Comparison of ENCODE assay signal across 8 cellular contexts in genomic region chr5:140690941-140691924, GRCh38. TPM values are rescaled to one million over a fixed set of nuclear protein-coding genes. Genes with fewer than 3 reads are reported as not detected.
DNase-seq lines count a peak whose midpoint lies in the region; ATAC-seq, FAIRE-seq and TF ChIP-seq lines count a peak whose summit lies in the region.

HARS1 (minus strand) TSS chr5:140691370; CDS start chr5:140691304, 66 bp downstream.
HARS2 (plus strand) TSS chr5:140691455; CDS start chr5:140691649, 194 bp downstream.

- ATAC-seq in GM21723 (IDR thresholded peaks at IDR 0.05; ENCODE audit: unreplicated experiment) = peak; percentile 95

- FAIRE-seq in RCC 7860 (lab: Jason Lieb, UNC) = peak; percentile 88

- intact Hi-C loops in esophagus squamous epithelium (cut with DNase I) = no loop called here

- TF ChIP-seq CTCF in esophagus squamous epithelium (IDR thresholded peaks at IDR 0.05) = peak in 1 of 6 experiments; percentile 23

- peak within 1 kb of the TSS; percentile 72 to 86 (median 84) for H3K4me3 ChIP-seq in esophagus squamous epithelium

- H3K36me3 ChIP-seq in esophagus squamous epithelium = peaks cover 23 to 59% (median 23%) of the 10 kb centered on the region in 3 donors

- peak within 1 kb of the TSS; percentile 85 to 95 (median 89) for H3K27ac ChIP-seq in esophagus squamous epithelium

- peak; percentile 90 for DNase-seq in DMS53 treated with DMSO at 0.1 percent for 48 hours (lab: John Stamatoyannopoulos, UW; ENCODE audit: unreplicated experiment)
- peak; percentile 13 for DNase-seq in KG1 (lab: John Stamatoyannopoulos, UW)
- DNase-seq in RCC 7860 (ENCODE audit: low spot score) = peak; percentile 95
- DNase-seq in activated T-helper 1 cell treated with Interleukin-2 at 50 U/mL for 16 hours (ENCODE audit: low read depth) = peak; percentile 75
- peak; percentile 55 for DNase-seq in esophagus squamous epithelium (lab: John Stamatoyannopoulos, UW)
- peak; percentile 96 for DNase-seq in myocyte (ENCODE audit: low read depth)
- DNase-seq in stimulated activated CD8-positive, alpha-beta memory T cell treated with anti-CD3 and anti-CD28 coated beads, Interleukin-7, amount 100 ng/mL, for 48 hours (ENCODE audit: extremely low read depth in 1 of 2, low read depth in 1 of 2) = peak; percentile 78 to 87

- peak in 2 of 4 donors; percentile 34 to 47 for TF ChIP-seq POLR2A in esophagus squamous epithelium (IDR thresholded peaks at IDR 0.05)

- H3K4me1 ChIP-seq in esophagus squamous epithelium = peaks cover 4 to 49% (median 22%) of the 10 kb centered on the region in 3 donors

- H3K27me3 ChIP-seq in esophagus squamous epithelium = no peaks in the 10 kb centered on the region

- H3K9me3 ChIP-seq in esophagus squamous epithelium = no peaks in the 10 kb centered on the region

- WGBS in esophagus squamous epithelium, 2 donors = 0 to 1% methylated on average over 24 to 33 of the region's 61 CpGs

RNA-seq across cellular contexts. Expression of gene HARS1, which starts in this region (rescaled TPM):
- total RNA-seq in esophagus squamous epithelium (10 to 100 TPM; 44.3 to 74.0 (median 62.9) TPM), myocyte (49.4 and 52.5 TPM in 2 replicates)
- 77.2 TPM for polyA plus RNA-seq in myocyte (2012)

RNA-seq across cellular contexts. Expression of gene HARS2, which starts in this region (rescaled TPM):
- total RNA-seq in esophagus squamous epithelium (10 to 100 TPM; 13.3 to 24.2 (median 22.8) TPM), myocyte (24.4 and 30.9 TPM in 2 replicates)
- 26.5 TPM for polyA plus RNA-seq in myocyte (2012)

Comparison
In these comparisons a context has a peak if more than half of its experiments do, and no peak if none do; other contexts are left out.
1. Peak in every context shown above with its lines: DNase-seq, ATAC-seq, H3K4me3 ChIP-seq and H3K27ac ChIP-seq.
2. DNase-seq: peak in every context shown above with its lines; median percentile 96 in myocyte; 95 in RCC 7860; 90 in DMS53 treated with DMSO at 0.1 percent for 48 hours; 82 in stimulated activated CD8-positive, alpha-beta memory T cell treated with anti-CD3 and anti-CD28 coated beads, Interleukin-7, amount 100 ng/mL, for 48 hours; 75 in activated T-helper 1 cell treated with Interleukin-2 at 50 U/mL for 16 hours; 55 in esophagus squamous epithelium; 13 in KG1.